ENCODE assay signal across 14 cellular contexts in the genomic region with DNA sequence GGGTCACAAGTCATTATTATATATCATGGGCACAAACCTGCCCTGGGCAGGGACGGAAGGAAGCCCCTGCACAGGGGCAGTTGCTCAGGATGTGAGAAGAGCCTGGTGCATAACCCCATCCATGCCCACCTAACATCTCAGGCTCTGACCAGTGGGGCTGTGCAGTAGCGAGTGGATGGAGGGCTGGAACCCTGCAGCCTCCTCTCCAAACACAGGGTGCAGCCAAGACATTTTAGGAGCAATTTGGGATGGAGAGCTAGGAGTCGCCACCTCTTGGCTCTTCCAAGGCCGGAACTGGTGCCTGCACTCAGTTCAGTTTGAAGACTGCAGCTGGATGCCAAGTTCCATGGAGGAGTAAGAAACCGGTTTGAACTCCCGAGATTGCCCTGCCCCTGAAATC.
"Had no signal": no experiment of that assay in that cellular context is flagged by ENCODE, and none has a peak within 500 bp of the region (broad histone marks: within the 10 kb centered on the region; RNA-seq: fewer than 3 reads in every experiment).

No MANE protein-coding gene starts in this region.

- H3K4me3 ChIP-seq: body of pancreas, colonic mucosa, hepatocyte, neural progenitor cell, psoas muscle, SK-N-MC, upper lobe of left lung had no signal

- H3K9me3 Mint-ChIP-seq: activated T-cell treated with anti-CD3 and anti-CD28 coated beads, Interleukin-2, amount 50 U/mL, for 72 hours; neural progenitor cell; stimulated activated naive CD8-positive, alpha-beta T cell treated with anti-CD3 and anti-CD28 coated beads, Interleukin-15, Interleukin-2, amounts not matched to agents 100 ng/mL and 50 ng/mL, for 24 hours had no signal

- H3K27ac ChIP-seq: body of pancreas, colonic mucosa, hepatocyte, neural progenitor cell, psoas muscle, SK-N-MC, upper lobe of left lung had no signal

- H3K4me3 Mint-ChIP-seq: neural progenitor cell had no signal

- H3K9me3 ChIP-seq: body of pancreas, colonic mucosa, psoas muscle, upper lobe of left lung had no signal

- DNase-seq: activated CD4-positive, CD25-positive, alpha-beta regulatory T cell treated with anti-CD3 and anti-CD28 coated beads, Interleukin-2, amount 50 U/mL, for 72 hours; activated T-cell treated with anti-CD3 and anti-CD28 coated beads, Interleukin-2, amount 50 U/mL, for 72 hours; amniotic stem cell; body of pancreas; caudate nucleus; colonic mucosa; islet precursor cell; psoas muscle; T1000; upper lobe of left lung had no signal

- H3K4me1 ChIP-seq: neural progenitor cell, psoas muscle had no signal

- H3K27me3 ChIP-seq: body of pancreas, colonic mucosa, hepatocyte, upper lobe of left lung had no signal

- H3K36me3 ChIP-seq: colonic mucosa, neural progenitor cell had no signal

- H3K27ac Mint-ChIP-seq: activated T-cell treated with anti-CD3 and anti-CD28 coated beads, Interleukin-2, amount 50 U/mL, for 72 hours; neural progenitor cell had no signal

- H3K27me3 Mint-ChIP-seq: stimulated activated naive CD8-positive, alpha-beta T cell treated with anti-CD3 and anti-CD28 coated beads, Interleukin-15, Interleukin-2, amounts not matched to agents 100 ng/mL and 50 ng/mL, for 24 hours had no signal
